In genomic region chr7:123966936-123967335, GRCh38 we compare ENCODE assay signal across 16 cellular contexts. TPM values are rescaled to one million over a fixed set of nuclear protein-coding genes. Genes with fewer than 3 reads are reported as not detected.
DNase-seq lines count a peak whose midpoint lies in the region; ATAC-seq and TF ChIP-seq lines count a peak whose summit lies in the region.
"Had no signal": no experiment of that assay in that cellular context is flagged by ENCODE, and none has a peak within 500 bp of the region (broad histone marks: within the 10 kb centered on the region; RNA-seq: fewer than 3 reads in every experiment).

No MANE protein-coding gene starts in this region.

- H3K36me3 Mint-ChIP-seq in activated naive CD4-positive, alpha-beta T cell treated with anti-CD3 and anti-CD28 coated beads for 36 hours (ENCODE audit: low read depth): no peaks in the 10 kb centered on the region
- H3K36me3 Mint-ChIP-seq: IgD-negative memory B cell; naive thymus-derived CD4-positive, alpha-beta T cell had no signal

- H3K4me1 Mint-ChIP-seq in activated naive CD4-positive, alpha-beta T cell treated with anti-CD3 and anti-CD28 coated beads for 36 hours (ENCODE audit: low read depth): no peaks in the 10 kb centered on the region
- H3K4me1 Mint-ChIP-seq: naive thymus-derived CD4-positive, alpha-beta T cell had no signal

- H3K4me3 ChIP-seq in LNCaP clone FGC (ENCODE audit: low read depth, low read length): no peak overlapping the region
- H3K4me3 ChIP-seq in astrocyte of the cerebellum (ENCODE audit: low read depth, low read length): no peak overlapping the region
- H3K4me3 ChIP-seq: tibial nerve had no signal

- no peak overlapping the region for H3K27ac Mint-ChIP-seq in activated naive CD4-positive, alpha-beta T cell treated with anti-CD3 and anti-CD28 coated beads for 36 hours
- H3K27ac Mint-ChIP-seq: IgD-negative memory B cell; naive thymus-derived CD4-positive, alpha-beta T cell had no signal

- in situ Hi-C loops in astrocyte of the cerebellum (cut with HindIII; ENCODE audit: low sequenced_read_pairs): no loop called here

- H3K9me3 Mint-ChIP-seq in activated naive CD4-positive, alpha-beta T cell treated with anti-CD3 and anti-CD28 coated beads for 36 hours: no peaks in the 10 kb centered on the region
- H3K9me3 Mint-ChIP-seq: IgD-negative memory B cell had no signal

- DNase-seq in NCI-H1417 (lab: John Stamatoyannopoulos, UW) (peak in 2 of 3 experiments; percentile 12 to 59), NCI-H1417 treated with DMSO at 0.1 percent for 48 hours (lab: John Stamatoyannopoulos, UW) (no peak), LNCaP clone FGC (ENCODE audit: low read depth) (no peak), astrocyte of the cerebellum (ENCODE audit: low read depth) (no peak), middle frontal gyrus (ENCODE audit: extremely low spot score, low spot score) (peak; percentile 42), NCI-H2196 (lab: John Stamatoyannopoulos, UW; ENCODE audit: unreplicated experiment) (no peak)
- DNase-seq in activated naive CD4-positive, alpha-beta T cell treated with anti-CD3 and anti-CD28 coated beads for 36 hours: no peak
- DNase-seq: activated CD4-positive, alpha-beta T cell treated with anti-CD3 and anti-CD28 coated beads, Interleukin-2, amount 50 U/mL, for 1 hour; activated effector memory CD4-positive, alpha-beta T cell treated with Interleukin-2 at 50 U/mL for 16 hours; GDM1; naive thymus-derived CD4-positive, alpha-beta T cell; NCI-H446 treated with DMSO at 0.1 percent for 48 hours had no signal

- TF ChIP-seq CTCF in LNCaP clone FGC (IDR thresholded peaks at IDR 0.05; ENCODE audit: control insufficient read depth, extremely low read depth, insufficient read depth) (peak; percentile 53), astrocyte of the cerebellum (IDR thresholded peaks at IDR 0.05; ENCODE audit: low read depth, low read length, missing control alignments) (peak; percentile 33)

- H3K27me3 Mint-ChIP-seq in activated naive CD4-positive, alpha-beta T cell treated with anti-CD3 and anti-CD28 coated beads for 36 hours (ENCODE audit: low read depth): peaks cover 2% of the 10 kb centered on the region
- H3K27me3 Mint-ChIP-seq: IgD-negative memory B cell had no signal

- H3K4me3 Mint-ChIP-seq in activated naive CD4-positive, alpha-beta T cell treated with anti-CD3 and anti-CD28 coated beads for 36 hours: no peak overlapping the region
- H3K4me3 Mint-ChIP-seq: IgD-negative memory B cell; naive thymus-derived CD4-positive, alpha-beta T cell had no signal

- no peak for ATAC-seq in GM19463 (IDR thresholded peaks at IDR 0.05; ENCODE audit: unreplicated experiment)
- ATAC-seq: esophagus mucosa; naive thymus-derived CD4-positive, alpha-beta T cell had no signal

- intact Hi-C loops in activated naive CD4-positive, alpha-beta T cell treated with anti-CD3 and anti-CD28 coated beads for 36 hours (cut with micrococcal nuclease): no loop called here

- CTCF ChIA-PET in activated naive CD4-positive, alpha-beta T cell treated with anti-CD3 and anti-CD28 coated beads for 36 hours (lab: Charles Lee): no interaction called here

RNA-seq across cellular contexts. Expression of gene SPAM1, which starts 41.9 kb away (rescaled TPM):
- total RNA-seq in activated naive CD4-positive, alpha-beta T cell treated with anti-CD3 and anti-CD28 coated beads for 36 hours: not detected
- total RNA-seq: esophagus mucosa; naive thymus-derived CD4-positive, alpha-beta T cell; tibial nerve had no signal

Comparison
In these comparisons a context has a peak if more than half of its experiments do, and no peak if none do; other contexts are left out.
1. DNase-seq: peak in NCI-H1417 (2 of 3) and middle frontal gyrus (single experiment); none in NCI-H1417 treated with DMSO at 0.1 percent for 48 hours (single experiment), LNCaP clone FGC (single experiment), astrocyte of the cerebellum (single experiment), NCI-H2196 (single experiment) and activated naive CD4-positive, alpha-beta T cell treated with anti-CD3 and anti-CD28 coated beads for 36 hours (single experiment).